Comparison of ENCODE assay signal across 8 cellular contexts in the genomic region with DNA sequence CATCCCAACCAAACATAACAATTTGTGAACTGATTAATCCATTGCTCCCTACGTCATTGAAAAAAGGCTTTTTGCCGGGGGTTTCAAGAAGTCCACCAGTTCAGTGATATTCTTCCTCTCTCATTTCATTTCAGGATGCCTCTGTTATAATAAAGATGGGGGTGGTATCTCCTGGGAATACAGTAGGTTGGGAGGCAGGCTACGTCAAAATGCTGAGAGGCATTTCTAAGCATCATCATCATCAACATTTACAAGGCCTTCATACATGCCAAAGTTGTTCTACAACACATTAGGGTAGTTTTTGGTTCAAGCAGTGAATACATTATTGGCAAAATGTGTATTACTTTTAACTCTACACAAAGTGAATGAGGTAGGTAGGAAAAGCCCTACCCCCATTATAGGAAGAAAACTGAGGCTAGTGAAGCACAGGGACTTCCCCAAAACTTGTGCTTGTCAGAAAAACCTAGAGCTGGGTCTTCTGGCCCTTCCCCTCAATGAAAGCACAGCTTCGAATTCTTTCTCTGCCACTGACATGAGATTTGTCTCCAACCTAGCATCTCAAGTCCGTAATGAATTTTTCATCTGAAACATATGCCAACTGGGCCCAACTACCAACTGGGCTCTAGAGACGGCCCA. TPM values are rescaled to one million over a fixed set of nuclear protein-coding genes. Genes with fewer than 3 reads are reported as not detected.
DNase-seq lines count a peak whose midpoint lies in the region; ATAC-seq and TF ChIP-seq lines count a peak whose summit lies in the region.

No MANE protein-coding gene starts in this region.

- DNase-seq in MG63, result no peak
- no peak for DNase-seq in effector memory CD4-positive, alpha-beta T cell
- DNase-seq in osteocyte (ENCODE audit: extremely low spot score, unreplicated experiment), result no peak
- no peak for DNase-seq in DMS53 (lab: John Stamatoyannopoulos, UW)
- DNase-seq in erythroblast (lab: John Stamatoyannopoulos, UW), result no peak
- DNase-seq in NCI-H2029 treated with DMSO at 0.1 percent for 48 hours (lab: John Stamatoyannopoulos, UW), result no peak

- H3K36me3 ChIP-seq in DOHH2 (ENCODE audit: control insufficient read depth, low read length) (peaks cover 6% of the 10 kb centered on the region; the same call in 1 of the 2 replicates), MG63 (no peaks in the 10 kb centered on the region)
- no peaks in the 10 kb centered on the region for H3K36me3 ChIP-seq in effector memory CD4-positive, alpha-beta T cell (ENCODE audit: control insufficient read depth, insufficient read depth, low read length)

- TF ChIP-seq CTCF in DOHH2 (IDR thresholded peaks at IDR 0.05; ENCODE audit: low read depth, low read length, poor library complexity, severe bottlenecking) (no peak), osteocyte (IDR thresholded peaks at IDR 0.05) (no peak)

- H3K36me3 Mint-ChIP-seq in osteocyte (ENCODE audit: unreplicated experiment), result peaks cover 18% of the 10 kb centered on the region

- no peaks in the 10 kb centered on the region for H3F3A ChIP-seq in DOHH2 (ENCODE audit: control insufficient read depth, insufficient read depth)

- peaks cover 4% of the 10 kb centered on the region for H3K27me3 ChIP-seq in DOHH2 (ENCODE audit: control insufficient read depth, low read length)
- H3K27me3 ChIP-seq in MG63, result no peaks in the 10 kb centered on the region
- H3K27me3 ChIP-seq in effector memory CD4-positive, alpha-beta T cell (replicated peaks; ENCODE audit: control insufficient read depth, insufficient read depth, low read length, poor library complexity, severe bottlenecking), result peaks cover 35% of the 10 kb centered on the region

- H3K27me3 Mint-ChIP-seq in osteocyte (ENCODE audit: unreplicated experiment), result no peaks in the 10 kb centered on the region

- no peaks in the 10 kb centered on the region for H3K9me2 ChIP-seq in DOHH2 (replicated peaks; ENCODE audit: control insufficient read depth, low read length)

- no peaks in the 10 kb centered on the region for H3K9me3 ChIP-seq in DOHH2 (ENCODE audit: control insufficient read depth, insufficient read depth, low read length)
- H3K9me3 ChIP-seq in MG63, result no peaks in the 10 kb centered on the region
- H3K9me3 ChIP-seq in effector memory CD4-positive, alpha-beta T cell (ENCODE audit: control insufficient read depth, low read length), result no peaks in the 10 kb centered on the region

- H4K20me1 ChIP-seq in DOHH2 (ENCODE audit: control insufficient read depth, insufficient read depth, low read depth, low read length), result no peaks in the 10 kb centered on the region

- peak overlapping the region; percentile 30 for H3K27ac ChIP-seq in DOHH2 (ENCODE audit: low read depth, low read length)
- H3K27ac ChIP-seq in effector memory CD4-positive, alpha-beta T cell (ENCODE audit: insufficient read depth, low read length, poor library complexity, severe bottlenecking), result peak overlapping the region; percentile 81

- TF ChIP-seq POLR2A in erythroblast (IDR thresholded peaks at IDR 0.05; ENCODE audit: low read length), result no peak

- peaks cover 16% of the 10 kb centered on the region for H3K79me2 ChIP-seq in DOHH2 (ENCODE audit: control insufficient read depth, low read length)

- peaks cover 12% of the 10 kb centered on the region for H3K4me1 ChIP-seq in DOHH2 (ENCODE audit: control insufficient read depth, low read length)
- H3K4me1 ChIP-seq in effector memory CD4-positive, alpha-beta T cell (ENCODE audit: control insufficient read depth, insufficient read depth, low read length, poor library complexity, severe bottlenecking), result peaks cover 28% of the 10 kb centered on the region

- peaks cover 21% of the 10 kb centered on the region for H3K4me1 Mint-ChIP-seq in osteocyte (ENCODE audit: unreplicated experiment)

- H3K27ac Mint-ChIP-seq in osteocyte (ENCODE audit: unreplicated experiment), result peak overlapping the region; percentile 99

- peak overlapping the region; percentile 97 for H3K4me3 Mint-ChIP-seq in osteocyte (ENCODE audit: unreplicated experiment)

- peak; percentile 18 for ATAC-seq in GM21723 (IDR thresholded peaks at IDR 0.05; ENCODE audit: unreplicated experiment)

- H3K9me3 Mint-ChIP-seq in osteocyte (ENCODE audit: unreplicated experiment), result no peaks in the 10 kb centered on the region

- peak overlapping the region; percentile 83 for H3K4me2 ChIP-seq in DOHH2 (ENCODE audit: low read length)

- peak overlapping the region; percentile 92 for H3K4me3 ChIP-seq in DOHH2 (ENCODE audit: low read length)
- peak overlapping the region; percentile 93 for H3K4me3 ChIP-seq in MG63
- peak overlapping the region; percentile 75 for H3K4me3 ChIP-seq in effector memory CD4-positive, alpha-beta T cell (ENCODE audit: insufficient read depth, low read depth, low read length, poor library complexity, severe bottlenecking)

RNA-seq across cellular contexts. Expression of a gene that starts 11.3 kb away (rescaled TPM):
- total RNA-seq in MG63 (2014; rRNA removed; shearing (Covaris generic); ENCODE audit: low replicate concordance), result not detected in 2 replicates
- 5.8 and 6.1 TPM in 2 replicates for total RNA-seq in osteocyte
